In the genomic region with DNA sequence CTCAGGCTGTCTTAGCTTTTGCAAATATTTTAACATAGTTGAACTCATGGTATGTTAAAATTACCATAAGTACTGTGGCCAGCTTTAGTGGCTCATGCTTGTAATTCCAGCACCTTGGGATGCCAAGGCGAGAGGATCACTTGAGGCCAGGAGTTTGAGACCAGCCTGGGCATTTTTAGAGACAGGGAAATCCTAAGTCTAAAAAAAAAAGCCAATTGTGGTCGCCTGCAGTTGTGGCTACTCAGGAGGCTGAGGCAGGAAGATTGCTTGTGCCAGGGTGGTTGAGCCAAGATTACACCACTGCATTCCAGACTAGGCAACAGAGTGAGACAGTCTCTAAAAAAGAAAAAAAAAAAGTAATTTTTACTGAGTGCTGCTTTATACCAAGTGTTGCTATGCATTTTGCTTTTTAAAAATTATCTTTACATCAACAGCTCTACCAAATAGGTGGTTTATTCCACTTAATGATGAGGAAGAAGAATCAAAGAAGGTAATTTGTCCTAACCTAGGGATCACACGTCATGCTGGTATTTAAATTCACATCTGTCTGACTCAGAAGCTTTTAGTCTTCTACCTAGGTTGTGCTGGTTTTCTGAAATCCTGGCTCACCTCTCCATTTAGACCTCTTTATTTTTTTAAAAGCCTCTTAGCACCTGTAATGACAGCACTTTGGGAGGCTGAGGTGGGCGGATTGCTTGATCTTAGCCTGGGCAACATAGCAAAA, we compare ENCODE assay signal across 15 cellular contexts. TPM values are rescaled to one million over a fixed set of nuclear protein-coding genes. Genes with fewer than 3 reads are reported as not detected.
DNase-seq lines count a peak whose midpoint lies in the region; ATAC-seq and TF ChIP-seq lines count a peak whose summit lies in the region.
"Had no signal": no experiment of that assay in that cellular context is flagged by ENCODE, and none has a peak within 500 bp of the region (broad histone marks: within the 10 kb centered on the region; RNA-seq: fewer than 3 reads in every experiment).

No MANE protein-coding gene starts in this region.

- H3K9me3 Mint-ChIP-seq in MCF 10A (ENCODE audit: unreplicated experiment) = no peaks in the 10 kb centered on the region
- H3K9me3 Mint-ChIP-seq in activated T-cell treated with anti-CD3 and anti-CD28 coated beads, Interleukin-2, amount 50 U/mL, for 24 hours = no peaks in the 10 kb centered on the region
- H3K9me3 Mint-ChIP-seq: activated B cell treated with CpG ODN at 0.5 μM for 24 hours had no signal

- peak overlapping the region; percentile 30 for H3K27ac ChIP-seq in iPS-20b (ENCODE audit: low read length)

- POLR2A ChIA-PET in MCF 10A (lab: Yijun Ruan, JAX) = interaction anchor here (0.7 to 1.9 kb wide), 10 partner anchors 9 to 486 kb away, joined by 3 to 17 read pairs (median 3); partner anchors contain the start of genes PPP1R12B and UBE2T

- peaks cover 24% of the 10 kb centered on the region for H3K4me1 ChIP-seq in iPS-20b (ENCODE audit: insufficient read depth, low read length)

- CTCF ChIA-PET in MCF 10A (lab: Yijun Ruan, JAX) = interaction anchor here (0.6 to 1.1 kb wide), 6 partner anchors 12 to 958 kb away, joined by 3 to 6 read pairs (median 4); no protein-coding TSS in a partner anchor

- no peaks in the 10 kb centered on the region for H3K36me3 ChIP-seq in iPS-20b (ENCODE audit: insufficient read depth, low read depth, low read length)

- no peaks in the 10 kb centered on the region for H3K27me3 Mint-ChIP-seq in MCF 10A (ENCODE audit: insufficient read depth, unreplicated experiment)
- no peaks in the 10 kb centered on the region for H3K27me3 Mint-ChIP-seq in activated T-cell treated with anti-CD3 and anti-CD28 coated beads, Interleukin-2, amount 50 U/mL, for 24 hours
- H3K27me3 Mint-ChIP-seq: activated B cell treated with CpG ODN at 0.5 μM for 24 hours had no signal

- no TSS peak for BruUV-seq in MCF 10A (replicated peaks; lab: Mats Ljungman, UMichigan)

- peak overlapping the region; percentile 2 for H3K4me3 Mint-ChIP-seq in MCF 10A (ENCODE audit: unreplicated experiment)
- H3K4me3 Mint-ChIP-seq in activated T-cell treated with anti-CD3 and anti-CD28 coated beads, Interleukin-2, amount 50 U/mL, for 24 hours = no peak overlapping the region
- H3K4me3 Mint-ChIP-seq: activated B cell treated with CpG ODN at 0.5 μM for 24 hours had no signal

- no peaks in the 10 kb centered on the region for H3K9me3 ChIP-seq in iPS-20b (ENCODE audit: insufficient read depth, low read depth, low read length)

- no peaks in the 10 kb centered on the region for H3K36me3 Mint-ChIP-seq in MCF 10A (ENCODE audit: insufficient read depth, unreplicated experiment)
- no peaks in the 10 kb centered on the region for H3K36me3 Mint-ChIP-seq in activated T-cell treated with anti-CD3 and anti-CD28 coated beads, Interleukin-2, amount 50 U/mL, for 24 hours (ENCODE audit: low read depth)

- H3K27me3 ChIP-seq in iPS-20b (ENCODE audit: insufficient read depth, low read length) = no peaks in the 10 kb centered on the region

- intact Hi-C loops in MCF 10A (cut with micrococcal nuclease) = no loop called here

- H3K9ac ChIP-seq in iPS-20b (ENCODE audit: low read depth, low read length) = peak overlapping the region; percentile 26; the same call in 1 of the 2 replicates

- H3K4me1 Mint-ChIP-seq in MCF 10A (ENCODE audit: insufficient read depth, unreplicated experiment) = peaks cover 12% of the 10 kb centered on the region
- no peaks in the 10 kb centered on the region for H3K4me1 Mint-ChIP-seq in activated T-cell treated with anti-CD3 and anti-CD28 coated beads, Interleukin-2, amount 50 U/mL, for 24 hours (ENCODE audit: low read depth)
- H3K4me1 Mint-ChIP-seq: activated B cell treated with CpG ODN at 0.5 μM for 24 hours had no signal

- H3K4me3 ChIP-seq in AG10803 (ENCODE audit: low read length) = no peak overlapping the region
- no peak overlapping the region for H3K4me3 ChIP-seq in iPS-20b (ENCODE audit: low read length)

- TF ChIP-seq CTCF in AG10803 (conservative IDR thresholded peaks at IDR 0.05; ENCODE audit: low read length) (no peak), MCF 10A (IDR thresholded peaks at IDR 0.05; ENCODE audit: unreplicated experiment) (no peak)

- H3K27ac Mint-ChIP-seq in MCF 10A (ENCODE audit: low read depth, unreplicated experiment) = peak overlapping the region; percentile 18
- H3K27ac Mint-ChIP-seq in activated T-cell treated with anti-CD3 and anti-CD28 coated beads, Interleukin-2, amount 50 U/mL, for 24 hours = no peak overlapping the region
- H3K27ac Mint-ChIP-seq: activated B cell treated with CpG ODN at 0.5 μM for 24 hours had no signal

- DNase-seq in AG10803 (ENCODE audit: low read depth) = peak; percentile 92
- DNase-seq in M059J (ENCODE audit: low read depth) = peak; percentile 56
- peak; percentile 58 for DNase-seq in MCF 10A (ENCODE audit: unreplicated experiment)
- no peak for DNase-seq in NCI-H1436 treated with DMSO at 0.1 percent for 48 hours (lab: John Stamatoyannopoulos, UW)
- DNase-seq in NCI-H1694 treated with DMSO at 0.1 percent for 48 hours (lab: John Stamatoyannopoulos, UW) = no peak
- no peak for DNase-seq in activated T-cell treated with anti-CD3 and anti-CD28 coated beads, Interleukin-2, amount 50 U/mL, for 24 hours
- DNase-seq: activated B cell treated with CpG ODN at 0.5 μM for 24 hours; activated T-cell treated with anti-CD3 and anti-CD28 coated beads for 4 hours; amniotic stem cell; DMS53; head of caudate nucleus; NCI-H1436; stimulated activated CD8-positive, alpha-beta memory T cell treated with anti-CD3 and anti-CD28 coated beads, Interleukin-4, amount 100 ng/mL, for 48 hours had no signal

- no peak for ATAC-seq in GM18511 (IDR thresholded peaks at IDR 0.05; ENCODE audit: unreplicated experiment)

RNA-seq across cellular contexts. Expression of gene PPP1R12B, which starts 16.8 kb away (rescaled TPM):
- total RNA-seq in M059J (2014; rRNA removed; shearing (Covaris generic)) = 4.1 and 9.3 TPM in 2 replicates
- 31.1 and 33.8 TPM in 2 replicates for total RNA-seq in MCF 10A (2022)

RNA-seq across cellular contexts. Expression of gene UBE2T, which starts 23.5 kb away (rescaled TPM):
- 249 and 263 TPM in 2 replicates for total RNA-seq in M059J (2014; rRNA removed; shearing (Covaris generic))
- 29.1 and 31.9 TPM in 2 replicates for total RNA-seq in MCF 10A (2022)

Comparison
In these comparisons a context has a peak if more than half of its experiments do, and no peak if none do; other contexts are left out.
1. DNase-seq: peak in AG10803 (single experiment), M059J (single experiment) and MCF 10A (single experiment); none in NCI-H1436 treated with DMSO at 0.1 percent for 48 hours (single experiment), NCI-H1694 treated with DMSO at 0.1 percent for 48 hours (single experiment) and activated T-cell treated with anti-CD3 and anti-CD28 coated beads, Interleukin-2, amount 50 U/mL, for 24 hours (single experiment).